In genomic region chr17:75771334-75772281, GRCh38 we compare ENCODE assay signal across 10 cellular contexts. TPM values are rescaled to one million over a fixed set of nuclear protein-coding genes. Genes with fewer than 3 reads are reported as not detected.
DNase-seq lines count a peak whose midpoint lies in the region; ATAC-seq, FAIRE-seq and TF ChIP-seq lines count a peak whose summit lies in the region.
"Had no signal": no experiment of that assay in that cellular context is flagged by ENCODE, and none has a peak within 500 bp of the region (broad histone marks: within the 10 kb centered on the region; RNA-seq: fewer than 3 reads in every experiment).

No MANE protein-coding gene starts in this region.

- peaks cover 38% of the 10 kb centered on the region for H3K4me1 Mint-ChIP-seq in nephron progenitor cell

- FAIRE-seq in D721Med (lab: Jason Lieb, UNC): no peak

- peaks cover 7% of the 10 kb centered on the region for H3K27me3 Mint-ChIP-seq in nephron progenitor cell (ENCODE audit: low read depth, poor library complexity)

- DNase-seq in D721Med (ENCODE audit: insufficient read length, low spot score) (no peak), cerebellum (ENCODE audit: low spot score) (peak; percentile 70), nephron progenitor cell (no peak), AG08395 (ENCODE audit: low spot score) (no peak), NCI-H1694 treated with DMSO at 0.1 percent for 48 hours (lab: John Stamatoyannopoulos, UW) (no peak), SKM-1 treated with dmso at 0.1 percent for 144 hours (lab: John Stamatoyannopoulos, UW; ENCODE audit: unreplicated experiment) (no peak)
- DNase-seq: activated CD4-positive, alpha-beta T cell treated with anti-CD3 and anti-CD28 coated beads, Interleukin-2, amount 50 U/mL, for 4 hours; amygdala had no signal

- no peak for ATAC-seq in HG03095 (IDR thresholded peaks at IDR 0.05; ENCODE audit: unreplicated experiment)

- no peaks in the 10 kb centered on the region for H3K9me3 Mint-ChIP-seq in nephron progenitor cell

- H3K36me3 Mint-ChIP-seq in nephron progenitor cell (ENCODE audit: low read depth): peaks cover 7% of the 10 kb centered on the region

- H3K4me3 Mint-ChIP-seq in nephron progenitor cell: no peak overlapping the region

- peak; percentile 24 for TF ChIP-seq CTCF in D721Med (IDR thresholded peaks at IDR 0.05; ENCODE audit: insufficient read depth, missing control alignments)
- peak; percentile 32; the same call in 1 of the 2 replicates for TF ChIP-seq CTCF in LNCAP (IDR thresholded peaks at IDR 0.05)
- TF ChIP-seq CTCF in nephron progenitor cell (IDR thresholded peaks at IDR 0.05): no peak

- H3K27ac Mint-ChIP-seq in nephron progenitor cell: peak overlapping the region; percentile 43

RNA-seq across cellular contexts. Expression of gene GALK1, which starts 6.6 kb away (rescaled TPM):
- 6.8 TPM for total RNA-seq in cerebellum

RNA-seq across cellular contexts. Expression of gene UNK, which starts 13.0 kb away (rescaled TPM):
- 72.0 TPM for total RNA-seq in cerebellum

RNA-seq across cellular contexts. Expression of gene ITGB4, which starts 50.3 kb away (rescaled TPM):
- total RNA-seq in cerebellum: 2.1 TPM
